Comparison of ENCODE assay signal across 9 cellular contexts in the genomic region with DNA sequence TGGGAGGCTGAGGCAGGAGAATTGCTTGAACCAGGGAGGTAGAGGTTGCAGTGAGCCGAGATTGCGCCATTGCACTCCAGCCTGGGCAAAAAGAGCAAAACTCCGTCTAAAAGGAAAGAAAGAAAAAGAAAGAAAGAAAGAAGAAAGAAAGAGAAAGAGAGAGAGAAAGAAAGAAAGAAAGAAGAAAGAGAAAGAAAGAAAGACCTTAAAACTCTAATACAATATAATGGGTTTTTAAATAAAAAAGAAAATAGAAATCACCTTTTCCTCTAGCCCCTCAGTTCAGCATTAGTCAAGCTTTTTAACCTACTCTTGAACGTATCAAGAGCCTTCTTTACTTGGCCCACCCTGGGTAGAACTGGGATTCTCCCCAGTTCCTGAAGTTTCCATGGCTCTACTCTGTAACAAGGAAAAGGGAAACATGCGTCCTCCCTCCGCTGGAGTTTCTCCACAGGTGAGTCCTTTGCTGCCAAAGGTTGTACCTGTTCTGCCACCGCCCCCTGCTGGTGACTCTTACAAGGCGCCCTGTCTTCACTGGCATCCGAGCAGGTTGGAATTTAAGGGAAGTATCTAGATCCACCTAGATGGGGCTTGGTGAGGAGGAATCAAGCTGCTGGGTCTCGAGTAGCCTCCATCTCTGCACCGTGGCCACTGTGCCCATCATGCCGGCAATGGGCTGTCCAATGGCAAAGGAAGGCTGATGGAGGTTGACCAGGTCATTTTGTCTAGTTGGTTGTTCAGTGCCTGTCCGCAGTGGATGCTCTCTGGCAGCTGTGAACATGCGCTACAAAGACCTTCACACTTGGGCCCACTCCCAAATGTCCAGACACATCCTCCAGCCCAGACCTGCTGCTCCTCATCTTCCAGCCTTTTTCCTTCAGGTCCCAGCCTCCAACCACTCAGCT. TPM values are rescaled to one million over a fixed set of nuclear protein-coding genes. Genes with fewer than 3 reads are reported as not detected.
DNase-seq lines count a peak whose midpoint lies in the region; ATAC-seq and TF ChIP-seq lines count a peak whose summit lies in the region.
"Had no signal": no experiment of that assay in that cellular context is flagged by ENCODE, and none has a peak within 500 bp of the region (broad histone marks: within the 10 kb centered on the region; RNA-seq: fewer than 3 reads in every experiment).

No MANE protein-coding gene starts in this region.

- H4K20me1 ChIP-seq in Loucy (ENCODE audit: insufficient read depth, low read length, poor library complexity, severe bottlenecking) (no peaks in the 10 kb centered on the region), hepatocyte (ENCODE audit: insufficient read depth, poor library complexity, severe bottlenecking) (no peaks in the 10 kb centered on the region)

- H3K4me1 ChIP-seq in Loucy (ENCODE audit: insufficient read depth, low read length, poor library complexity, severe bottlenecking): peaks cover 3% of the 10 kb centered on the region
- no peaks in the 10 kb centered on the region for H3K4me1 ChIP-seq in hepatocyte (ENCODE audit: insufficient read depth)

- H3K9ac ChIP-seq in Loucy (ENCODE audit: low read depth, low read length, poor library complexity, severe bottlenecking): no peak overlapping the region

- peak; percentile 93 for TF ChIP-seq CTCF in Loucy (conservative IDR thresholded peaks at IDR 0.05; ENCODE audit: low read length)
- TF ChIP-seq CTCF in hepatocyte (IDR thresholded peaks at IDR 0.05; ENCODE audit: poor library complexity): peak; percentile 81

- no peaks in the 10 kb centered on the region for H3K79me2 ChIP-seq in Loucy (ENCODE audit: insufficient read depth, low read length)
- H3K79me2 ChIP-seq in hepatocyte: no peaks in the 10 kb centered on the region

- DNase-seq in DMS53 (lab: John Stamatoyannopoulos, UW) (peak; percentile 92), SKM-1 (lab: John Stamatoyannopoulos, UW; ENCODE audit: unreplicated experiment) (peak; percentile 36), hepatocyte (ENCODE audit: low spot score) (peak; percentile 93), hepatic stellate cell (ENCODE audit: low spot score) (no peak)
- DNase-seq in activated naive CD4-positive, alpha-beta T cell treated with anti-CD3 and anti-CD28 coated beads, Interleukin-2, amount 50 U/mL, for 16 hours: peak; percentile 78
- DNase-seq in stimulated activated CD4-positive, alpha-beta T cell treated with anti-CD3 and anti-CD28 coated beads, Interleukin-1b, Interleukin-23, amount 100 ng/mL, for 1 hour (ENCODE audit: low read depth in 2 of 2): peak; percentile 50 to 55

- H3F3A ChIP-seq in Loucy (ENCODE audit: low read depth): no peaks in the 10 kb centered on the region

- H3K9me3 ChIP-seq in Loucy (ENCODE audit: insufficient read depth, low read depth, low read length) (no peaks in the 10 kb centered on the region), hepatocyte (ENCODE audit: low read depth) (no peaks in the 10 kb centered on the region)

- H3K27me3 ChIP-seq in Loucy (ENCODE audit: insufficient read depth, low read length, poor library complexity, severe bottlenecking) (no peaks in the 10 kb centered on the region), hepatocyte (peaks cover 14% of the 10 kb centered on the region)

- H2AFZ ChIP-seq in Loucy (ENCODE audit: low read length) (no peak overlapping the region), hepatocyte (no peak overlapping the region)

- ATAC-seq in GM18511 (IDR thresholded peaks at IDR 0.05; ENCODE audit: unreplicated experiment): no peak

- 43% methylated on average over 14 of the region's 14 CpGs for WGBS in hepatocyte (ENCODE audit: low lambda C conversion rate, missing lambda C conversion rate)

- H3K4me3 ChIP-seq in Loucy (ENCODE audit: low read length, poor library complexity, severe bottlenecking) (no peak overlapping the region), hepatocyte (no peak overlapping the region)

- H3K4me2 ChIP-seq in Loucy (ENCODE audit: low read depth, low read length, poor library complexity, severe bottlenecking) (no peak overlapping the region), hepatocyte (no peak overlapping the region)

- H3K9me2 ChIP-seq in Loucy (replicated peaks; ENCODE audit: low read depth, low read length) (no peaks in the 10 kb centered on the region), hepatocyte (replicated peaks; ENCODE audit: insufficient read depth) (no peaks in the 10 kb centered on the region)

- H3K27ac ChIP-seq in hepatocyte: no peak overlapping the region

- no peaks in the 10 kb centered on the region for H3K36me3 ChIP-seq in Loucy (ENCODE audit: insufficient read depth, low read length)
- H3K36me3 ChIP-seq in hepatocyte (replicated peaks; ENCODE audit: insufficient read depth, low read depth): no peaks in the 10 kb centered on the region

RNA-seq across cellular contexts. Expression of a gene that starts 20.6 kb away (rescaled TPM):
- 5.2 and 11.0 TPM in 2 replicates for total RNA-seq in hepatocyte
- 21.2 and 22.0 TPM in 2 replicates for polyA plus RNA-seq in hepatocyte
- polyA plus RNA-seq: IgD-negative memory B cell had no signal
